Comparison of ENCODE assay signal across 8 cellular contexts in the genomic region with DNA sequence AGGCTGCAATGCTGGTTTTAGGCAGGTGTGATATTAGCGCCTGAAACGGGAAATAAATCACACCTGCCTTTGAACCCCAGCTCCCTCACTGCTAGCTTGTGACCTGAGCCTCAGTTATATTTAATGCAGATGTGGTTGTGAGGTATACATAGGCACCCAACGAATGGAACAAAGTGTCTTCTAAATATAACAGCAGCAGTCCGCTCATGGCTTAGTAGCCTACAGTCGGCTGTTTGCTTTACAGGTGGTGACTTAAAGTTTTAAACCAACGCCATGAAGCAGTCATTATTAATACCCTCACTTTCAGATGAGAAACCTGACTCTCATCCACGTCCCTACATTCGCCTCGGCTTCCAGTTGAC. TPM values are rescaled to one million over a fixed set of nuclear protein-coding genes. Genes with fewer than 3 reads are reported as not detected.
DNase-seq lines count a peak whose midpoint lies in the region; ATAC-seq and TF ChIP-seq lines count a peak whose summit lies in the region.

No MANE protein-coding gene starts in this region.

- peaks cover 29% of the 10 kb centered on the region for H3K4me1 ChIP-seq in DOHH2 (ENCODE audit: control insufficient read depth, low read length)
- H3K4me1 ChIP-seq in left lung, result peaks cover 9 to 31% of the 10 kb centered on the region in 2 donors
- peaks cover 21 to 29% of the 10 kb centered on the region in 2 donors for H3K4me1 ChIP-seq in thyroid gland

- H3K4me3 Mint-ChIP-seq in brain, result peak overlapping the region; percentile 94 to 100 (median 99)

- H3K36me3 ChIP-seq in DOHH2 (ENCODE audit: control insufficient read depth, low read length), result peaks cover 23% of the 10 kb centered on the region
- no peaks in the 10 kb centered on the region for H3K36me3 ChIP-seq in KOPT-K1 (ENCODE audit: insufficient read depth, low read length)
- no peaks in the 10 kb centered on the region for H3K36me3 ChIP-seq in left lung
- no peaks in the 10 kb centered on the region for H3K36me3 ChIP-seq in thyroid gland

- peak overlapping the region; percentile 70 for H3K4me2 ChIP-seq in DOHH2 (ENCODE audit: low read length)

- intact Hi-C loops in left lung (cut with DNase I) (no loop called here), thyroid gland (cut with DNase I) (no loop called here)

- H3K36me3 Mint-ChIP-seq in brain, result peaks cover 31% of the 10 kb centered on the region

- H3K4me1 Mint-ChIP-seq in brain, result peaks cover 42% of the 10 kb centered on the region

- H3K27me3 Mint-ChIP-seq in brain, result peaks cover 8% of the 10 kb centered on the region

- peak overlapping the region; percentile 23; the same call in 1 of the 2 replicates for H3K27ac ChIP-seq in DOHH2 (ENCODE audit: low read depth, low read length)
- peak overlapping the region; percentile 56 for H3K27ac ChIP-seq in KOPT-K1 (ENCODE audit: low read depth, low read length, poor library complexity, severe bottlenecking)
- peak overlapping the region; percentile 35 to 78 for H3K27ac ChIP-seq in left lung
- H3K27ac ChIP-seq in thyroid gland, result peak overlapping the region in 2 of 3 donors; percentile 48 to 72

- peaks cover 3 to 18% (median 13%) of the 10 kb centered on the region in 5 experiments for H3K9me3 Mint-ChIP-seq in brain

- peak; percentile 35 for ATAC-seq in GM21528 (IDR thresholded peaks at IDR 0.05; ENCODE audit: low FRiP score, unreplicated experiment)
- ATAC-seq in left lung, result peak; percentile 9
- no peak for ATAC-seq in HG03469 (IDR thresholded peaks at IDR 0.05; ENCODE audit: unreplicated experiment)

- DNase-seq in left lung (no peak), thyroid gland (no peak), NCI-H2196 treated with DMSO at 0.1 percent for 48 hours (lab: John Stamatoyannopoulos, UW; ENCODE audit: unreplicated experiment) (no peak)

- H3K4me3 ChIP-seq in DOHH2 (ENCODE audit: low read length), result peak overlapping the region; percentile 81
- H3K4me3 ChIP-seq in left lung, result peak overlapping the region; percentile 86 to 87
- peak overlapping the region; percentile 64 to 71 (median 70) for H3K4me3 ChIP-seq in thyroid gland (replicated peaks in 1 of 3)

- no peak for TF ChIP-seq POLR2A in thyroid gland (IDR thresholded peaks at IDR 0.05)

- H3K27ac Mint-ChIP-seq in brain, result peak overlapping the region; percentile 74 to 95 (median 86)

- H3K27me3 ChIP-seq in DOHH2 (ENCODE audit: control insufficient read depth, low read length), result peaks cover 18% of the 10 kb centered on the region
- peaks cover 0 to 16% of the 10 kb centered on the region in 2 donors for H3K27me3 ChIP-seq in left lung
- no peaks in the 10 kb centered on the region for H3K27me3 ChIP-seq in thyroid gland

- WGBS in thyroid gland, 2 donors, result 1 to 3% methylated on average over 9 of the region's 9 CpGs

- no peaks in the 10 kb centered on the region for H3F3A ChIP-seq in DOHH2 (ENCODE audit: control insufficient read depth, insufficient read depth)

- H4K20me1 ChIP-seq in DOHH2 (ENCODE audit: control insufficient read depth, insufficient read depth, low read depth, low read length), result no peaks in the 10 kb centered on the region

- H3K9me3 ChIP-seq in DOHH2 (ENCODE audit: control insufficient read depth, insufficient read depth, low read length) (peaks cover 16% of the 10 kb centered on the region; the same call in 1 of the 2 replicates), KOPT-K1 (ENCODE audit: insufficient read depth, low read length, poor library complexity, severe bottlenecking) (peaks cover 15% of the 10 kb centered on the region), left lung (peaks cover 0 to 3% of the 10 kb centered on the region in 2 donors), thyroid gland (no peaks in the 10 kb centered on the region)

- no peaks in the 10 kb centered on the region for H3K9me2 ChIP-seq in DOHH2 (replicated peaks; ENCODE audit: control insufficient read depth, low read length)

- H3K79me2 ChIP-seq in DOHH2 (ENCODE audit: control insufficient read depth, low read length), result peaks cover 43% of the 10 kb centered on the region

- TF ChIP-seq CTCF in DOHH2 (IDR thresholded peaks at IDR 0.05; ENCODE audit: low read depth, low read length, poor library complexity, severe bottlenecking) (no peak), brain (conservative IDR thresholded peaks at IDR 0.05) (no peak), left lung (IDR thresholded peaks at IDR 0.05) (no peak), thyroid gland (IDR thresholded peaks at IDR 0.05) (no peak)

RNA-seq across cellular contexts. Expression of gene ZNF782, which starts 0.6 kb away (rescaled TPM):
- 1.8 TPM for polyA plus RNA-seq in brain (ENCODE audit: insufficient read depth, low read depth, low replicate concordance)
- total RNA-seq in left lung (1 to 10 TPM; 3.8 to 3.9 TPM), thyroid gland (10 to 100 TPM; 14.3 to 32.1 (median 19.6) TPM)
